In genomic region chr19:51337861-51338562, GRCh38 we compare ENCODE assay signal across 2 cellular contexts.
TF ChIP-seq lines count a peak whose summit lies in the region.

No MANE protein-coding gene starts in this region.

TF ChIP-seq in SK-N-SH, 30 proteins besides CTCF, POLR2A, EP300 and RAD21 (continued from another document):
- no peak for TF ChIP-seq POLR2AphosphoS5 (IDR thresholded peaks at IDR 0.05; ENCODE audit: low read depth, low read length)
- no peak for TF ChIP-seq TAF1 (IDR thresholded peaks at IDR 0.05; ENCODE audit: borderline replicate concordance, low read depth, low read length)
- no peak for TF ChIP-seq REST (IDR thresholded peaks at IDR 0.05; ENCODE audit: low read depth, low read length)
- TF ChIP-seq CHD2 (IDR thresholded peaks at IDR 0.05; ENCODE audit: low read length, partially characterized antibody) = no peak
- TF ChIP-seq ELF1 (IDR thresholded peaks at IDR 0.05) = no peak
- no peak for TF ChIP-seq USF1 (IDR thresholded peaks at IDR 0.05; ENCODE audit: borderline replicate concordance, low read depth)
- TF ChIP-seq NRF1 (IDR thresholded peaks at IDR 0.05; ENCODE audit: low read depth, low read length) = no peak
- no peak for TF ChIP-seq FOXJ3 (CRISPR knock-in tag; IDR thresholded peaks at IDR 0.05)
- TF ChIP-seq ZBTB33 (IDR thresholded peaks at IDR 0.05; ENCODE audit: borderline replicate concordance, low read depth) = no peak
- no peak for TF ChIP-seq GATA2 (CRISPR knock-in tag; IDR thresholded peaks at IDR 0.05)
- TF ChIP-seq YY1 (IDR thresholded peaks at IDR 0.05; ENCODE audit: low read depth) = no peak
- no peak for TF ChIP-seq RXRA (IDR thresholded peaks at IDR 0.05; ENCODE audit: borderline replicate concordance, low read depth)
- no peak for TF ChIP-seq TEAD4 (IDR thresholded peaks at IDR 0.05; ENCODE audit: borderline replicate concordance, insufficient read depth)
- TF ChIP-seq RFX5 (IDR thresholded peaks at IDR 0.05; ENCODE audit: low read length) = no peak

TF ChIP-seq in SK-N-SH treated with all-trans-retinoic acid at 6 μM for 48 hours, 23 proteins besides CTCF, POLR2A, EP300 and RAD21 (continued from another document):
- TF ChIP-seq ZNF70 (CRISPR knock-in tag; IDR thresholded peaks at IDR 0.05) (no peak), ZNF565 (CRISPR knock-in tag; conservative IDR thresholded peaks at IDR 0.05; ENCODE audit: low read depth) (no peak), ZNF8 (CRISPR knock-in tag; IDR thresholded peaks at IDR 0.05) (no peak), POU6F1 (CRISPR knock-in tag; IDR thresholded peaks at IDR 0.05; ENCODE audit: borderline replicate concordance, low read depth) (no peak), ZC3H10 (CRISPR knock-in tag; IDR thresholded peaks at IDR 0.05) (no peak), PPARA (CRISPR knock-in tag; IDR thresholded peaks at IDR 0.05; ENCODE audit: borderline replicate concordance) (no peak), GLIS3 (CRISPR knock-in tag; IDR thresholded peaks at IDR 0.05) (no peak), RARB (CRISPR knock-in tag; IDR thresholded peaks at IDR 0.05) (no peak), CREB5 (CRISPR knock-in tag; IDR thresholded peaks at IDR 0.05; ENCODE audit: low read depth) (no peak), CSDC2 (CRISPR knock-in tag; IDR thresholded peaks at IDR 0.05) (no peak)
